ENCODE assay signal across 1 cellular context in genomic region chr3:142941373-142942123, GRCh38.
TF ChIP-seq lines count a peak whose summit lies in the region.

No MANE protein-coding gene starts in this region.

TF ChIP-seq in HepG2, 621 proteins besides CTCF, POLR2A, EP300 and RAD21 (continued from another document and continues in another):
- TF ChIP-seq IRF9 (CRISPR knock-in tag; IDR thresholded peaks at IDR 0.05; ENCODE audit: borderline replicate concordance) (no peak), ZNF484 (CRISPR knock-in tag; IDR thresholded peaks at IDR 0.05; ENCODE audit: borderline replicate concordance, low read depth) (no peak), JUN (CRISPR knock-in tag; IDR thresholded peaks at IDR 0.05) (peak; percentile 69; the same call in 1 of the 2 replicates), ZMYM2 (CRISPR knock-in tag; IDR thresholded peaks at IDR 0.05) (peak; percentile 57; the same call in 1 of the 2 replicates), KLF16 (CRISPR knock-in tag; IDR thresholded peaks at IDR 0.05) (peak in 1 of 2 experiments; percentile 90; a peak in 2 of 4 replicates), ZNF160 (CRISPR knock-in tag; IDR thresholded peaks at IDR 0.05) (0 out of 2 replicates have a peak, but pooled peaks have one; percentile 52), NR2C2 (CRISPR knock-in tag; IDR thresholded peaks at IDR 0.05; ENCODE audit: borderline replicate concordance) (peak; percentile 73; the same call in 1 of the 2 replicates), ZNF256 (CRISPR knock-in tag; conservative IDR thresholded peaks at IDR 0.05) (no peak), NFE2L2 (IDR thresholded peaks at IDR 0.05; ENCODE audit: low read length) (no peak), XRCC5 (optimal IDR thresholded peaks at IDR 0.05; ENCODE audit: low read length) (no peak), CSRNP2 (CRISPR knock-in tag; conservative IDR thresholded peaks at IDR 0.05; ENCODE audit: low read depth) (no peak), ZNF224 (CRISPR knock-in tag; IDR thresholded peaks at IDR 0.05) (no peak), CEBPB (IDR thresholded peaks at IDR 0.05; ENCODE audit: borderline replicate concordance, low read depth, low read length) (no peak; the same call in 1 of the 2 replicates), MXD4 (CRISPR knock-in tag; IDR thresholded peaks at IDR 0.05) (no peak), AKAP8 (CRISPR knock-in tag; IDR thresholded peaks at IDR 0.05) (peak; percentile 80; the same call in 1 of the 2 replicates), STAT6 (CRISPR knock-in tag; IDR thresholded peaks at IDR 0.05; ENCODE audit: borderline replicate concordance) (peak; percentile 41; the same call in 1 of the 2 replicates), ZBTB4 (CRISPR knock-in tag; IDR thresholded peaks at IDR 0.05; ENCODE audit: borderline replicate concordance) (peak; percentile 62; the same call in 1 of the 2 replicates), ZNF879 (CRISPR knock-in tag; IDR thresholded peaks at IDR 0.05) (no peak), IRF2 (CRISPR knock-in tag; IDR thresholded peaks at IDR 0.05) (peak; percentile 88), ZMYM4 (CRISPR knock-in tag; IDR thresholded peaks at IDR 0.05) (peak; percentile 85), PHF20 (CRISPR knock-in tag; IDR thresholded peaks at IDR 0.05) (no peak), MATR3 (CRISPR knock-in tag; IDR thresholded peaks at IDR 0.05) (no peak), KLF15 (CRISPR knock-in tag; IDR thresholded peaks at IDR 0.05; ENCODE audit: borderline replicate concordance) (no peak), ZNF207 (IDR thresholded peaks at IDR 0.05; ENCODE audit: borderline replicate concordance) (no peak)
- TF ChIP-seq, protein P1, sequence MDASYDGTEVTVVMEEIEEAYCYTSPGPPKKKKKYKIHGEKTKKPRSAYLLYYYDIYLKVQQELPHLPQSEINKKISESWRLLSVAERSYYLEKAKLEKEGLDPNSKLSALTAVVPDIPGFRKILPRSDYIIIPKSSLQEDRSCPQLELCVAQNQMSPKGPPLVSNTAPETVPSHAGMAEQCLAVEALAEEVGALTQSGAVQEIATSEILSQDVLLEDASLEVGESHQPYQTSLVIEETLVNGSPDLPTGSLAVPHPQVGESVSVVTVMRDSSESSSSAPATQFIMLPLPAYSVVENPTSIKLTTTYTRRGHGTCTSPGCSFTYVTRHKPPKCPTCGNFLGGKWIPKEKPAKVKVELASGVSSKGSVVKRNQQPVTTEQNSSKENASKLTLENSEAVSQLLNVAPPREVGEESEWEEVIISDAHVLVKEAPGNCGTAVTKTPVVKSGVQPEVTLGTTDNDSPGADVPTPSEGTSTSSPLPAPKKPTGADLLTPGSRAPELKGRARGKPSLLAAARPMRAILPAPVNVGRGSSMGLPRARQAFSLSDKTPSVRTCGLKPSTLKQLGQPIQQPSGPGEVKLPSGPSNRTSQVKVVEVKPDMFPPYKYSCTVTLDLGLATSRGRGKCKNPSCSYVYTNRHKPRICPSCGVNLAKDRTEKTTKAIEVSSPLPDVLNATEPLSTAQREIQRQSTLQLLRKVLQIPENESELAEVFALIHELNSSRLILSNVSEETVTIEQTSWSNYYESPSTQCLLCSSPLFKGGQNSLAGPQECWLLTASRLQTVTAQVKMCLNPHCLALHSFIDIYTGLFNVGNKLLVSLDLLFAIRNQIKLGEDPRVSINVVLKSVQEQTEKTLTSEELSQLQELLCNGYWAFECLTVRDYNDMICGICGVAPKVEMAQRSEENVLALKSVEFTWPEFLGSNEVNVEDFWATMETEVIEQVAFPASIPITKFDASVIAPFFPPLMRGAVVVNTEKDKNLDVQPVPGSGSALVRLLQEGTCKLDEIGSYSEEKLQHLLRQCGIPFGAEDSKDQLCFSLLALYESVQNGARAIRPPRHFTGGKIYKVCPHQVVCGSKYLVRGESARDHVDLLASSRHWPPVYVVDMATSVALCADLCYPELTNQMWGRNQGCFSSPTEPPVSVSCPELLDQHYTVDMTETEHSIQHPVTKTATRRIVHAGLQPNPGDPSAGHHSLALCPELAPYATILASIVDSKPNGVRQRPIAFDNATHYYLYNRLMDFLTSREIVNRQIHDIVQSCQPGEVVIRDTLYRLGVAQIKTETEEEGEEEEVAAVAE (CRISPR knock-in tag; IDR thresholded peaks at IDR 0.05; ENCODE audit: borderline replicate concordance): peak; percentile 26; the same call in 1 of the 2 replicates
- TF ChIP-seq, protein P2, sequence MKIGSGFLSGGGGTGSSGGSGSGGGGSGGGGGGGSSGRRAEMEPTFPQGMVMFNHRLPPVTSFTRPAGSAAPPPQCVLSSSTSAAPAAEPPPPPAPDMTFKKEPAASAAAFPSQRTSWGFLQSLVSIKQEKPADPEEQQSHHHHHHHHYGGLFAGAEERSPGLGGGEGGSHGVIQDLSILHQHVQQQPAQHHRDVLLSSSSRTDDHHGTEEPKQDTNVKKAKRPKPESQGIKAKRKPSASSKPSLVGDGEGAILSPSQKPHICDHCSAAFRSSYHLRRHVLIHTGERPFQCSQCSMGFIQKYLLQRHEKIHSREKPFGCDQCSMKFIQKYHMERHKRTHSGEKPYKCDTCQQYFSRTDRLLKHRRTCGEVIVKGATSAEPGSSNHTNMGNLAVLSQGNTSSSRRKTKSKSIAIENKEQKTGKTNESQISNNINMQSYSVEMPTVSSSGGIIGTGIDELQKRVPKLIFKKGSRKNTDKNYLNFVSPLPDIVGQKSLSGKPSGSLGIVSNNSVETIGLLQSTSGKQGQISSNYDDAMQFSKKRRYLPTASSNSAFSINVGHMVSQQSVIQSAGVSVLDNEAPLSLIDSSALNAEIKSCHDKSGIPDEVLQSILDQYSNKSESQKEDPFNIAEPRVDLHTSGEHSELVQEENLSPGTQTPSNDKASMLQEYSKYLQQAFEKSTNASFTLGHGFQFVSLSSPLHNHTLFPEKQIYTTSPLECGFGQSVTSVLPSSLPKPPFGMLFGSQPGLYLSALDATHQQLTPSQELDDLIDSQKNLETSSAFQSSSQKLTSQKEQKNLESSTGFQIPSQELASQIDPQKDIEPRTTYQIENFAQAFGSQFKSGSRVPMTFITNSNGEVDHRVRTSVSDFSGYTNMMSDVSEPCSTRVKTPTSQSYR (CRISPR knock-in tag; IDR thresholded peaks at IDR 0.05; ENCODE audit: borderline replicate concordance): peak; percentile 24; the same call in 1 of the 2 replicates
- TF ChIP-seq, protein P3, sequence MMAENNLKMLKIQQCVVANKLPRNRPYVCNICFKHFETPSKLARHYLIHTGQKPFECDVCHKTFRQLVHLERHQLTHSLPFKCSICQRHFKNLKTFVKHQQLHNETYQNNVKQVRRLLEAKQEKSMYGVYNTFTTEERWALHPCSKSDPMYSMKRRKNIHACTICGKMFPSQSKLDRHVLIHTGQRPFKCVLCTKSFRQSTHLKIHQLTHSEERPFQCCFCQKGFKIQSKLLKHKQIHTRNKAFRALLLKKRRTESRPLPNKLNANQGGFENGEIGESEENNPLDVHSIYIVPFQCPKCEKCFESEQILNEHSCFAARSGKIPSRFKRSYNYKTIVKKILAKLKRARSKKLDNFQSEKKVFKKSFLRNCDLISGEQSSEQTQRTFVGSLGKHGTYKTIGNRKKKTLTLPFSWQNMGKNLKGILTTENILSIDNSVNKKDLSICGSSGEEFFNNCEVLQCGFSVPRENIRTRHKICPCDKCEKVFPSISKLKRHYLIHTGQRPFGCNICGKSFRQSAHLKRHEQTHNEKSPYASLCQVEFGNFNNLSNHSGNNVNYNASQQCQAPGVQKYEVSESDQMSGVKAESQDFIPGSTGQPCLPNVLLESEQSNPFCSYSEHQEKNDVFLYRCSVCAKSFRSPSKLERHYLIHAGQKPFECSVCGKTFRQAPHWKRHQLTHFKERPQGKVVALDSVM (CRISPR knock-in tag; IDR thresholded peaks at IDR 0.05): no peak
